In the genomic region with DNA sequence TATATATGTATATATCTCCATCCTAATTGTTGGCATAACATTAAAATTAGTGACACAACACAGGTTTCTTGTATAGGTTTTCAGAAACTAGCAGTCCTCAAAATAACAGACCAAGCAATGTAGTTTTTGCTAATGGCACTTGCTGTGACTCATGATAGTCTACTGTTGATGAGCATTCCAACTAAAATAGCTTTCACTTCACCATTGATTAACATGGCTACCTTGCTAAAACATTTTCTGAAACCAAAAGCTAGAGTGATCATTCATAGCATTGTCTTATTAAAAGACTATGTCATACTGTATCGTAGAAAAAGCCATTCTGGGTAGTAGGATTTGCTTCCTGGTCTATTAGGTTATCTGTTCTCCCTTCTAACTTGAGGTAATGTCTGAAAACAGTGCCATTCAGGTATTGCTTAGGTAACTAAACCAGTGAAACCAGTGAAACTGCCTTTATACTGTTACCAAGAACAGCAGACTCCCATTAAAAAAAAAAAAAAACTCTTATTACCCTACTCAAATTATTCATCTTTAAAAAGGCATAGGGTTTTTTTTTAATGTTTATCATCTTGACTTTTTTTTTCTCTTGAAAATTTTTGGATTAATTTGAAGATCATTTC, we compare ENCODE assay signal across 9 cellular contexts. TPM values are rescaled to one million over a fixed set of nuclear protein-coding genes. Genes with fewer than 3 reads are reported as not detected.
A peak's percentile ranks its signal among the peaks of the same experiment; 100 is the strongest.
DNase-seq lines count a peak whose midpoint lies in the region; ATAC-seq, FAIRE-seq and TF ChIP-seq lines count a peak whose summit lies in the region.
"Had no signal": no experiment of that assay in that cellular context is flagged by ENCODE, and none has a peak within 500 bp of the region (broad histone marks: within the 10 kb centered on the region; RNA-seq: fewer than 3 reads in every experiment).

No MANE protein-coding gene starts in this region.

- no peaks in the 10 kb centered on the region for H3K27me3 ChIP-seq in sigmoid colon

- peak; percentile 7 for ATAC-seq in activated CD4-positive, alpha-beta T cell treated with anti-CD3 and anti-CD28 coated beads for 36 hours
- ATAC-seq in T-cell (replicated peaks in 1 of 4) = no peak
- ATAC-seq in GM18519 (IDR thresholded peaks at IDR 0.05; ENCODE audit: low FRiP score, unreplicated experiment) = no peak
- ATAC-seq: sciatic nerve had no signal

- H3K4me3 ChIP-seq in sigmoid colon = no peak overlapping the region

- peak overlapping the region in 3 of 4 donors; percentile 95 to 98 (median 95) for H3K27ac ChIP-seq in sigmoid colon

- FAIRE-seq in GM12892 (lab: Jason Lieb, UNC) = no peak

- TF ChIP-seq POLR2A in sigmoid colon (IDR thresholded peaks at IDR 0.05) = no peak
- TF ChIP-seq POLR2A in GM12892 (IDR thresholded peaks at IDR 0.05; ENCODE audit: low read depth, low read length) = no peak

- H3K4me1 ChIP-seq in sigmoid colon = peaks cover 0 to 27% (median 24%) of the 10 kb centered on the region in 4 donors

- 24 to 75% methylated on average over 1 of the region's 1 CpG for WGBS in sigmoid colon, 2 donors

- no peaks in the 10 kb centered on the region for H3K9me3 ChIP-seq in sigmoid colon

- peaks cover 31% of the 10 kb centered on the region for H3K4me1 Mint-ChIP-seq in activated CD4-positive, alpha-beta T cell treated with anti-CD3 and anti-CD28 coated beads for 36 hours
- H3K4me1 Mint-ChIP-seq in dendritic cell treated with granulocyte-macrophage colony-stimulating factor and Interleukin-4, amounts not matched to agents 40 ng/mL and 50 ng/mL, for 4 days (ENCODE audit: low read depth) = peaks cover 8% of the 10 kb centered on the region
- peaks cover 29 to 40% (median 30%) of the 10 kb centered on the region in 3 donors for H3K4me1 Mint-ChIP-seq in T-cell

- H3K27ac Mint-ChIP-seq in activated CD4-positive, alpha-beta T cell treated with anti-CD3 and anti-CD28 coated beads for 36 hours = no peak overlapping the region
- H3K27ac Mint-ChIP-seq in dendritic cell treated with granulocyte-macrophage colony-stimulating factor and Interleukin-4, amounts not matched to agents 40 ng/mL and 50 ng/mL, for 4 days = peak overlapping the region; percentile 99
- peak overlapping the region in 1 of 2 donors; percentile 99 for H3K27ac Mint-ChIP-seq in T-cell

- peaks cover 11% of the 10 kb centered on the region for H3K36me3 Mint-ChIP-seq in activated CD4-positive, alpha-beta T cell treated with anti-CD3 and anti-CD28 coated beads for 36 hours (ENCODE audit: low read depth)
- H3K36me3 Mint-ChIP-seq in dendritic cell treated with granulocyte-macrophage colony-stimulating factor and Interleukin-4, amounts not matched to agents 40 ng/mL and 50 ng/mL, for 4 days (ENCODE audit: low read depth) = peaks cover 38% of the 10 kb centered on the region
- no peaks in the 10 kb centered on the region for H3K36me3 Mint-ChIP-seq in T-cell

- CTCF ChIA-PET in activated CD4-positive, alpha-beta T cell treated with anti-CD3 and anti-CD28 coated beads for 36 hours (lab: Charles Lee) = interaction anchor here (0.9 to 1.5 kb wide), 4 partner anchors 9 to 276 kb away, joined by 3 to 4 read pairs (median 3); no protein-coding TSS in a partner anchor
- CTCF ChIA-PET in T-cell (lab: Charles Lee) = interaction anchor here in 1 of 2 donors (1.0 kb wide), 1 partner anchor 221 kb away, joined by 3 read pairs; no protein-coding TSS in a partner anchor

- DNase-seq in activated CD4-positive, alpha-beta T cell treated with anti-CD3 and anti-CD28 coated beads for 36 hours = no peak
- no peak for DNase-seq in activated CD4-positive, alpha-beta T cell treated with anti-CD3 and anti-CD28 coated beads for 1 hour
- DNase-seq in M059J (ENCODE audit: low read depth) = peak; percentile 32
- no peak for DNase-seq in sigmoid colon
- no peak for DNase-seq in T-cell
- no peak for DNase-seq in GM12892 (ENCODE audit: insufficient read length)

- peaks cover 0 to under 1% (median 0%) of the 10 kb centered on the region in 4 donors for H3K36me3 ChIP-seq in sigmoid colon

- peak overlapping the region; percentile 89 for H3K4me3 Mint-ChIP-seq in activated CD4-positive, alpha-beta T cell treated with anti-CD3 and anti-CD28 coated beads for 36 hours
- no peak overlapping the region for H3K4me3 Mint-ChIP-seq in dendritic cell treated with granulocyte-macrophage colony-stimulating factor and Interleukin-4, amounts not matched to agents 40 ng/mL and 50 ng/mL, for 4 days
- H3K4me3 Mint-ChIP-seq in T-cell = no peak overlapping the region

- TF ChIP-seq EP300 in sigmoid colon (IDR thresholded peaks at IDR 0.05) = no peak

- POLR2A ChIA-PET in activated CD4-positive, alpha-beta T cell treated with anti-CD3 and anti-CD28 coated beads for 36 hours (lab: Charles Lee) = interaction anchor here (0.6 to 0.9 kb wide), 3 partner anchors 46 to 985 kb away, joined by 3 to 7 read pairs (median 6); partner anchors contain the start of gene DHX40
- POLR2A ChIA-PET in T-cell (lab: Charles Lee) = interaction anchor here (0.7 to 1.0 kb wide), 2 partner anchors 15 to 52 kb away, joined by 3 read pairs; no protein-coding TSS in a partner anchor

- H3K9me3 Mint-ChIP-seq in activated CD4-positive, alpha-beta T cell treated with anti-CD3 and anti-CD28 coated beads for 36 hours (ENCODE audit: low read depth) = no peaks in the 10 kb centered on the region
- no peaks in the 10 kb centered on the region for H3K9me3 Mint-ChIP-seq in dendritic cell treated with granulocyte-macrophage colony-stimulating factor and Interleukin-4, amounts not matched to agents 40 ng/mL and 50 ng/mL, for 4 days
- H3K9me3 Mint-ChIP-seq in T-cell = no peaks in the 10 kb centered on the region

- no peak for TF ChIP-seq CTCF in sigmoid colon (IDR thresholded peaks at IDR 0.05)

- no peaks in the 10 kb centered on the region for H3K27me3 Mint-ChIP-seq in activated CD4-positive, alpha-beta T cell treated with anti-CD3 and anti-CD28 coated beads for 36 hours
- H3K27me3 Mint-ChIP-seq in dendritic cell treated with granulocyte-macrophage colony-stimulating factor and Interleukin-4, amounts not matched to agents 40 ng/mL and 50 ng/mL, for 4 days = no peaks in the 10 kb centered on the region
- no peaks in the 10 kb centered on the region for H3K27me3 Mint-ChIP-seq in T-cell

- intact Hi-C loops in activated CD4-positive, alpha-beta T cell treated with anti-CD3 and anti-CD28 coated beads for 36 hours (cut with DNase I, micrococcal nuclease) = loop anchor here (5.0 to 10.0 kb wide), 3 partner anchors 90 to 1272 kb away; partner anchors contain the start of genes PTRH2 (in 1 of the 2) and VMP1 (in 1 of the 2)
- intact Hi-C loops in dendritic cell treated with granulocyte-macrophage colony-stimulating factor and Interleukin-4, amounts not matched to agents 40 ng/mL and 50 ng/mL, for 4 days (cut with micrococcal nuclease) = loop anchor here (5.0 kb wide), 2 partner anchors 50 to 460 kb away; partner anchors contain the start of genes DHX40, PRR11 and SKA2
- intact Hi-C loops in sigmoid colon (cut with DNase I) = loop anchor here (5.0 kb wide), 2 partner anchors 50 to 285 kb away; partner anchors contain the start of genes DHX40 and YPEL2

RNA-seq across cellular contexts. Expression of gene CLTC, which starts 2.4 kb away (rescaled TPM):
- 100 to 1,000 TPM; 180 to 186 TPM for total RNA-seq in activated CD4-positive, alpha-beta T cell treated with anti-CD3 and anti-CD28 coated beads for 36 hours
- total RNA-seq in M059J (2014; rRNA removed; shearing (Covaris generic)) = 204 and 333 TPM in 2 replicates
- total RNA-seq in sigmoid colon = 100 to 1,000 TPM; 206 to 236 (median 214) TPM
- polyA plus RNA-seq in sigmoid colon = 100 to 1,000 TPM in 1 of 3 donors, 10 to 100 TPM in 2; 87.1 to 109 (median 90.2) TPM
- total RNA-seq in T-cell = 10 to 100 TPM; 70.3 to 98.7 (median 85.3) TPM
- polyA plus RNA-seq in GM12892 (2012; ENCODE audit: missing spikeins) = 78.8 TPM

RNA-seq across cellular contexts. Expression of gene DHX40, which starts 51.8 kb away (rescaled TPM):
- 10 to 100 TPM; 22.9 to 24.1 TPM for total RNA-seq in activated CD4-positive, alpha-beta T cell treated with anti-CD3 and anti-CD28 coated beads for 36 hours
- total RNA-seq in M059J (2014; rRNA removed; shearing (Covaris generic)) = 44.4 and 50.1 TPM in 2 replicates
- 10 to 100 TPM; 36.8 to 53.2 (median 41.3) TPM for total RNA-seq in sigmoid colon
- 10 to 100 TPM; 13.8 to 16.2 (median 14.6) TPM for polyA plus RNA-seq in sigmoid colon
- 10 to 100 TPM; 21.3 to 50.8 (median 24.9) TPM for total RNA-seq in T-cell
- 12.8 TPM for polyA plus RNA-seq in GM12892 (2012; ENCODE audit: missing spikeins)
